ENCODE assay signal across 24 cellular contexts in the genomic region with DNA sequence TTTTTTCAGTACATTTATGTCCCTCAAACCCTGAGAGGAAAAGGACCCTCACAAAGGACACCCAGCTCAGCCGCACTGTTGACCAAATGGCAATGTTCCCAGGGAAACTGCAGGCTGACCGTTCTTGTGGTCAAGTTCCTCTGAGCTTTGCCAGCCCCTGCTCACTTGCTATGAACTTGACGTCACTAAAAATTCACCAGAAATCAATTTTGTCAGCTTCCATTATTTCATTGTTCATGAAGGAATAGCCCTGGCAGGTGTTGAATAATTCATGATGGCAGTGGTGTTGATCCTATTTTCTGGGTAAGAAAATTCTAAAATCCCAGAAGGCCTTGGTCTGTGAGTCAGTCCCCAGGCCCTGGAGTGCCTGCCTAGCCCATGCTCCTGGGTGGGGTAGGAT.
DNase-seq lines count a peak whose midpoint lies in the region; ATAC-seq, FAIRE-seq and TF ChIP-seq lines count a peak whose summit lies in the region.
"Had no signal": no experiment of that assay in that cellular context is flagged by ENCODE, and none has a peak within 500 bp of the region (broad histone marks: within the 10 kb centered on the region; RNA-seq: fewer than 3 reads in every experiment).

No MANE protein-coding gene starts in this region.

- no peak for TF ChIP-seq EP300 in gastroesophageal sphincter (IDR thresholded peaks at IDR 0.05)

- H3K4me1 Mint-ChIP-seq in astrocyte (ENCODE audit: low read depth, unreplicated experiment) (peaks cover 3% of the 10 kb centered on the region), glutamatergic neuron (ENCODE audit: low read depth, unreplicated experiment) (peaks cover 10% of the 10 kb centered on the region), progenitor cell of endocrine pancreas (ENCODE audit: low read depth) (peaks cover 19% of the 10 kb centered on the region)

- 0 to 58% methylated on average over 1 to 3 of the region's 3 CpGs for WGBS in gastroesophageal sphincter (ENCODE audit: low coverage in 1 of 2), 2 donors

- no peaks in the 10 kb centered on the region for H4K20me1 ChIP-seq in astrocyte (ENCODE audit: insufficient read depth, low read length)
- H4K20me1 ChIP-seq: BLaER1 had no signal

- H3K27me3 ChIP-seq in astrocyte (ENCODE audit: insufficient read depth, low read length), result no peaks in the 10 kb centered on the region
- no peaks in the 10 kb centered on the region for H3K27me3 ChIP-seq in gastroesophageal sphincter
- H3K27me3 ChIP-seq in HAP-1 (ENCODE audit: low read depth), result no peaks in the 10 kb centered on the region
- H3K27me3 ChIP-seq: BLaER1 had no signal

- no peak for FAIRE-seq in astrocyte (lab: Jason Lieb, UNC)
- FAIRE-seq: A204.1, GM12891 had no signal

- no peak overlapping the region for H3K27ac ChIP-seq in astrocyte (ENCODE audit: low read depth, low read length)
- no peak overlapping the region for H3K27ac ChIP-seq in gastroesophageal sphincter
- H3K27ac ChIP-seq: BLaER1, KMS-11 had no signal

- H3K36me3 Mint-ChIP-seq in astrocyte (ENCODE audit: low read depth, unreplicated experiment), result no peaks in the 10 kb centered on the region
- H3K36me3 Mint-ChIP-seq in glutamatergic neuron (ENCODE audit: unreplicated experiment), result no peaks in the 10 kb centered on the region
- no peaks in the 10 kb centered on the region for H3K36me3 Mint-ChIP-seq in progenitor cell of endocrine pancreas (ENCODE audit: insufficient read depth)
- H3K36me3 Mint-ChIP-seq: CD8-positive, alpha-beta T cell had no signal

- no peak overlapping the region for H3K9ac ChIP-seq in astrocyte (ENCODE audit: low read length)
- H3K9ac ChIP-seq: BLaER1, KMS-11, SK-N-SH had no signal

- H3K4me3 ChIP-seq in astrocyte (ENCODE audit: insufficient read depth, low read depth, low read length) (no peak overlapping the region), gastroesophageal sphincter (no peak overlapping the region), HAP-1 (no peak overlapping the region)
- H3K4me3 ChIP-seq: BLaER1 had no signal

- TF ChIP-seq CTCF in astrocyte (IDR thresholded peaks at IDR 0.05; ENCODE audit: insufficient read depth, low read depth, low read length), result no peak
- TF ChIP-seq CTCF in glutamatergic neuron (IDR thresholded peaks at IDR 0.05; ENCODE audit: partially characterized antibody, unreplicated experiment), result no peak
- no peak for TF ChIP-seq CTCF in progenitor cell of endocrine pancreas (IDR thresholded peaks at IDR 0.05; ENCODE audit: unreplicated experiment)
- TF ChIP-seq CTCF in gastroesophageal sphincter (IDR thresholded peaks at IDR 0.05), result no peak

- H3K27ac Mint-ChIP-seq in astrocyte (ENCODE audit: unreplicated experiment) (no peak overlapping the region), glutamatergic neuron (ENCODE audit: unreplicated experiment) (peak overlapping the region; percentile 69), progenitor cell of endocrine pancreas (peak overlapping the region; percentile 84)
- H3K27ac Mint-ChIP-seq: CD8-positive, alpha-beta T cell had no signal

- no peak overlapping the region for H3K4me3 Mint-ChIP-seq in astrocyte (ENCODE audit: unreplicated experiment)
- peak overlapping the region; percentile 30 for H3K4me3 Mint-ChIP-seq in glutamatergic neuron (ENCODE audit: unreplicated experiment)
- H3K4me3 Mint-ChIP-seq in progenitor cell of endocrine pancreas (ENCODE audit: low read depth), result no peak overlapping the region
- H3K4me3 Mint-ChIP-seq: CD8-positive, alpha-beta T cell had no signal

- no peaks in the 10 kb centered on the region for H3K4me1 ChIP-seq in astrocyte (ENCODE audit: insufficient read depth, low read length)
- H3K4me1 ChIP-seq in gastroesophageal sphincter, result no peaks in the 10 kb centered on the region
- H3K4me1 ChIP-seq in HAP-1, result no peaks in the 10 kb centered on the region
- H3K4me1 ChIP-seq: BLaER1 had no signal

- H2AFZ ChIP-seq in astrocyte (ENCODE audit: low read depth, low read length), result no peak overlapping the region

- no peak for TF ChIP-seq POLR2A in gastroesophageal sphincter (IDR thresholded peaks at IDR 0.05)

- no peaks in the 10 kb centered on the region for H3K79me2 ChIP-seq in astrocyte (ENCODE audit: insufficient read depth, low read length)

- in situ Hi-C loops in G401 (cut with HindIII; ENCODE audit: low sequenced_read_pairs) (no loop called here), HAP-1 (cut with MboI; ENCODE audit: low sequenced_read_pairs) (no loop called here)

- H3K27me3 Mint-ChIP-seq in astrocyte (ENCODE audit: low read depth, unreplicated experiment) (no peaks in the 10 kb centered on the region), glutamatergic neuron (ENCODE audit: unreplicated experiment) (no peaks in the 10 kb centered on the region), progenitor cell of endocrine pancreas (no peaks in the 10 kb centered on the region)

- ATAC-seq in gastroesophageal sphincter (no peak), GM19023 (IDR thresholded peaks at IDR 0.05; ENCODE audit: unreplicated experiment) (no peak), GM21825 (IDR thresholded peaks at IDR 0.05; ENCODE audit: unreplicated experiment) (no peak)
- ATAC-seq: CD8-positive, alpha-beta T cell had no signal

- H3K9me3 Mint-ChIP-seq in astrocyte (ENCODE audit: unreplicated experiment), result no peaks in the 10 kb centered on the region
- H3K9me3 Mint-ChIP-seq in glutamatergic neuron (ENCODE audit: unreplicated experiment), result peaks cover 2% of the 10 kb centered on the region
- H3K9me3 Mint-ChIP-seq in progenitor cell of endocrine pancreas (ENCODE audit: low read depth), result no peaks in the 10 kb centered on the region
- H3K9me3 Mint-ChIP-seq: CD8-positive, alpha-beta T cell had no signal

- DNase-seq in G401 (ENCODE audit: low spot score) (peak; percentile 7), astrocyte (ENCODE audit: low read depth) (peak; percentile 18), glutamatergic neuron (peak; percentile 22), progenitor cell of endocrine pancreas (ENCODE audit: low spot score, unreplicated experiment) (no peak), HAP-1 (ENCODE audit: low spot score in 2 of 2) (no peak)
- DNase-seq: CD8-positive, alpha-beta T cell; DMS53; EL; GOT3; NCI-H1048; NCI-H1436; NCI-H2029 treated with DMSO at 0.1 percent for 48 hours; NCI-H2171 treated with DMSO at 0.1 percent for 48 hours; NCI-H446 treated with DMSO at 0.1 percent for 48 hours; NCI-H69; SHP77; SK-N-SH had no signal

- H3K36me3 ChIP-seq in astrocyte (ENCODE audit: insufficient read depth, low read length) (no peaks in the 10 kb centered on the region), gastroesophageal sphincter (no peaks in the 10 kb centered on the region), HAP-1 (replicated peaks) (no peaks in the 10 kb centered on the region)
- H3K36me3 ChIP-seq: BLaER1 had no signal

- H3K4me2 ChIP-seq in astrocyte (ENCODE audit: low read length), result no peak overlapping the region
- H3K4me2 ChIP-seq: BLaER1, KMS-11, SK-N-SH had no signal

- H3K9me3 ChIP-seq in astrocyte (ENCODE audit: insufficient read depth, low read depth, low read length) (no peaks in the 10 kb centered on the region), gastroesophageal sphincter (no peaks in the 10 kb centered on the region), HAP-1 (no peaks in the 10 kb centered on the region)
- H3K9me3 ChIP-seq: BLaER1, SK-N-SH had no signal

Comparison
In these comparisons a context has a peak if more than half of its experiments do, and no peak if none do; other contexts are left out.
1. DNase-seq: peak in G401 (single experiment), astrocyte (single experiment) and glutamatergic neuron (single experiment); none in progenitor cell of endocrine pancreas (single experiment) and HAP-1 (0 of 2).